ENCODE assay signal across 2 cellular contexts in the genomic region with DNA sequence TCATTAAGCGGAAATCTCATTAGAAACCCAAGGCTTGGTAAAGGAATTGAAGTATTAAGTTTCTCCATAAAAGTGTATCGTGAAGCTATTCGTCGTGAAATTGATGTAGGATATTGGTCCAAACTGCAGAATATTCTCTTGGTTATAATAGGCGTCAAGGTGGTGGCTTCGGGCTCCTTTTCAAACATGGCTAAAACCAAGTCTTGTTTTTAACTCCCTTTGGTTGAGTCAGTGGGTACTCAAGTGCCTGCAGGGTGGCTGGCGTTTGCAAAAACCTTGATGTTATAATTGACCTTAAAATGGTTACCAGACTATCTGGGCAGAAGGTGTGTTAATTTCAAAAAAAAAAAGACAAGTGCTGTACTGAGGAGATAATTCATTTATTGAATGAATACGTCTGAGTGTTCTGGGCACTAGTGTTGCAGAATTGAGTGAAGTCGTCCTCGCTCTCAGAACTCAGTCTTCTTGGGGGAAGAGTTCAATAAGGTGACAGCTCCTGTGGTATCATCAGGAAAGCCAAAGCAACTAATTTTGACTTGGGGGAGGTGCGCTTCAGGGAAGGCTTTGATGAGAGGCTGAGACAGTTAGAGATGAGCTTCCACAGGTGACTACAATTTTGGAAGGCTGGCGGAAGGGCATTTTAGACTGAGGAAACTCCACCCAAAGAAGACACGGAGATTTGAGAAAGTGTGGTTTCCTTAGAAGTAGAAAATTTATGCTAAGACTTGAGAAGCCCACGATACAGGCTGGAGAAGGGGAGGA.
TF ChIP-seq lines count a peak whose summit lies in the region.

No MANE protein-coding gene starts in this region.

TF ChIP-seq in A549, 52 proteins besides CTCF, POLR2A, EP300 and RAD21:
- TF ChIP-seq POLR2AphosphoS2 (conservative IDR thresholded peaks at IDR 0.05; ENCODE audit: low read length) (no peak), RCOR1 (IDR thresholded peaks at IDR 0.05; ENCODE audit: low read depth, low read length) (no peak), MAFK (IDR thresholded peaks at IDR 0.05; ENCODE audit: partially characterized antibody) (no peak), NR3C1 (IDR thresholded peaks at IDR 0.05) (no peak), MAZ (IDR thresholded peaks at IDR 0.05; ENCODE audit: borderline replicate concordance, low read depth, low read length) (no peak), NPAS2 (CRISPR knock-in tag; IDR thresholded peaks at IDR 0.05; ENCODE audit: borderline replicate concordance) (no peak), CBX8 (IDR thresholded peaks at IDR 0.05) (no peak), EHMT2 (IDR thresholded peaks at IDR 0.05; ENCODE audit: low read depth) (no peak)
- TF ChIP-seq, protein P1, sequence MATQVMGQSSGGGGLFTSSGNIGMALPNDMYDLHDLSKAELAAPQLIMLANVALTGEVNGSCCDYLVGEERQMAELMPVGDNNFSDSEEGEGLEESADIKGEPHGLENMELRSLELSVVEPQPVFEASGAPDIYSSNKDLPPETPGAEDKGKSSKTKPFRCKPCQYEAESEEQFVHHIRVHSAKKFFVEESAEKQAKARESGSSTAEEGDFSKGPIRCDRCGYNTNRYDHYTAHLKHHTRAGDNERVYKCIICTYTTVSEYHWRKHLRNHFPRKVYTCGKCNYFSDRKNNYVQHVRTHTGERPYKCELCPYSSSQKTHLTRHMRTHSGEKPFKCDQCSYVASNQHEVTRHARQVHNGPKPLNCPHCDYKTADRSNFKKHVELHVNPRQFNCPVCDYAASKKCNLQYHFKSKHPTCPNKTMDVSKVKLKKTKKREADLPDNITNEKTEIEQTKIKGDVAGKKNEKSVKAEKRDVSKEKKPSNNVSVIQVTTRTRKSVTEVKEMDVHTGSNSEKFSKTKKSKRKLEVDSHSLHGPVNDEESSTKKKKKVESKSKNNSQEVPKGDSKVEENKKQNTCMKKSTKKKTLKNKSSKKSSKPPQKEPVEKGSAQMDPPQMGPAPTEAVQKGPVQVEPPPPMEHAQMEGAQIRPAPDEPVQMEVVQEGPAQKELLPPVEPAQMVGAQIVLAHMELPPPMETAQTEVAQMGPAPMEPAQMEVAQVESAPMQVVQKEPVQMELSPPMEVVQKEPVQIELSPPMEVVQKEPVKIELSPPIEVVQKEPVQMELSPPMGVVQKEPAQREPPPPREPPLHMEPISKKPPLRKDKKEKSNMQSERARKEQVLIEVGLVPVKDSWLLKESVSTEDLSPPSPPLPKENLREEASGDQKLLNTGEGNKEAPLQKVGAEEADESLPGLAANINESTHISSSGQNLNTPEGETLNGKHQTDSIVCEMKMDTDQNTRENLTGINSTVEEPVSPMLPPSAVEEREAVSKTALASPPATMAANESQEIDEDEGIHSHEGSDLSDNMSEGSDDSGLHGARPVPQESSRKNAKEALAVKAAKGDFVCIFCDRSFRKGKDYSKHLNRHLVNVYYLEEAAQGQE (IDR thresholded peaks at IDR 0.05): no peak
TF ChIP-seq in A549: peak in this region for 0.

TF ChIP-seq in IMR-90, 13 proteins besides CTCF, POLR2A, EP300 and RAD21:
- TF ChIP-seq RFX5 (IDR thresholded peaks at IDR 0.05; ENCODE audit: low read depth, low read length) (no peak), BHLHE40 (IDR thresholded peaks at IDR 0.05; ENCODE audit: low read depth, low read length) (no peak), FOS (IDR thresholded peaks at IDR 0.05; ENCODE audit: low read depth, low read length) (no peak)
- TF ChIP-seq, protein P2, sequence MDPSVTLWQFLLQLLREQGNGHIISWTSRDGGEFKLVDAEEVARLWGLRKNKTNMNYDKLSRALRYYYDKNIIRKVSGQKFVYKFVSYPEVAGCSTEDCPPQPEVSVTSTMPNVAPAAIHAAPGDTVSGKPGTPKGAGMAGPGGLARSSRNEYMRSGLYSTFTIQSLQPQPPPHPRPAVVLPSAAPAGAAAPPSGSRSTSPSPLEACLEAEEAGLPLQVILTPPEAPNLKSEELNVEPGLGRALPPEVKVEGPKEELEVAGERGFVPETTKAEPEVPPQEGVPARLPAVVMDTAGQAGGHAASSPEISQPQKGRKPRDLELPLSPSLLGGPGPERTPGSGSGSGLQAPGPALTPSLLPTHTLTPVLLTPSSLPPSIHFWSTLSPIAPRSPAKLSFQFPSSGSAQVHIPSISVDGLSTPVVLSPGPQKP (IDR thresholded peaks at IDR 0.05; ENCODE audit: borderline replicate concordance, low read depth, low read length): no peak
